Comparison of ENCODE assay signal across 2 cellular contexts in genomic region chr10:124689911-124690498, GRCh38.
TF ChIP-seq lines count a peak whose summit lies in the region.

No MANE protein-coding gene starts in this region.

TF ChIP-seq in IMR-90, 13 proteins besides CTCF, POLR2A, EP300 and RAD21:
- TF ChIP-seq MAZ (IDR thresholded peaks at IDR 0.05; ENCODE audit: borderline replicate concordance, low read depth, low read length) = no peak
- TF ChIP-seq USF2 (IDR thresholded peaks at IDR 0.05; ENCODE audit: low read depth, low read length) = no peak
- no peak for TF ChIP-seq SMC3 (IDR thresholded peaks at IDR 0.05; ENCODE audit: low read depth, low read length)
- TF ChIP-seq BHLHE40 (IDR thresholded peaks at IDR 0.05; ENCODE audit: low read depth, low read length) = no peak
- TF ChIP-seq ELK1 (IDR thresholded peaks at IDR 0.05; ENCODE audit: borderline replicate concordance, low read depth, low read length) = no peak
- no peak for TF ChIP-seq CHD1 (IDR thresholded peaks at IDR 0.05; ENCODE audit: low read depth, low read length)
- no peak for TF ChIP-seq FOS (IDR thresholded peaks at IDR 0.05; ENCODE audit: low read depth, low read length)
- TF ChIP-seq MXI1 (IDR thresholded peaks at IDR 0.05; ENCODE audit: borderline replicate concordance, low read depth, low read length) = no peak
- TF ChIP-seq RCOR1 (IDR thresholded peaks at IDR 0.05; ENCODE audit: insufficient replicate concordance, low read length) = no peak
- TF ChIP-seq NFE2L2 (IDR thresholded peaks at IDR 0.05; ENCODE audit: low read depth, low read length) = no peak
- no peak for TF ChIP-seq RFX5 (IDR thresholded peaks at IDR 0.05; ENCODE audit: low read depth, low read length)
- TF ChIP-seq CEBPB (IDR thresholded peaks at IDR 0.05; ENCODE audit: low read depth, low read length) = no peak
- no peak for TF ChIP-seq MAFK (IDR thresholded peaks at IDR 0.05; ENCODE audit: low read depth, low read length)

TF ChIP-seq in GM12878, 131 proteins besides CTCF, POLR2A, EP300 and RAD21:
- TF ChIP-seq CBX5 (IDR thresholded peaks at IDR 0.05; ENCODE audit: low read depth) = no peak
- peak in 1 of 2 experiments; percentile 7; a peak in 1 of 4 replicates for TF ChIP-seq BHLHE40 (IDR thresholded peaks at IDR 0.05; ENCODE audit: borderline replicate concordance in 1 of 2, low read depth in 2 of 2, low read length in 1 of 2)
